ENCODE assay signal across 10 cellular contexts in genomic region chr15:72342385-72342784, GRCh38. TPM values are rescaled to one million over a fixed set of nuclear protein-coding genes. Genes with fewer than 3 reads are reported as not detected.
A peak's percentile ranks its signal among the peaks of the same experiment; 100 is the strongest.
DNase-seq lines count a peak whose midpoint lies in the region; ATAC-seq, FAIRE-seq and TF ChIP-seq lines count a peak whose summit lies in the region.
"Had no signal": no experiment of that assay in that cellular context is flagged by ENCODE, and none has a peak within 500 bp of the region (broad histone marks: within the 10 kb centered on the region; RNA-seq: fewer than 3 reads in every experiment).

No MANE protein-coding gene starts in this region.

- H3K27me3 ChIP-seq in endothelial cell of umbilical vein (ENCODE audit: control insufficient read depth in 2 of 2, insufficient read depth in 2 of 2, low read length in 2 of 2) (no peaks in the 10 kb centered on the region), small intestine (ENCODE audit: control insufficient read depth in 2 of 2, insufficient read depth in 2 of 2, low read length in 2 of 2) (no peaks in the 10 kb centered on the region)

- H2AFZ ChIP-seq in endothelial cell of umbilical vein (ENCODE audit: low read depth, low read length) = no peak overlapping the region

- H4K20me1 ChIP-seq in endothelial cell of umbilical vein (replicated peaks; ENCODE audit: control insufficient read depth, extremely low read depth, insufficient read depth, low read length) = no peaks in the 10 kb centered on the region

- no peaks in the 10 kb centered on the region for H3K79me2 ChIP-seq in endothelial cell of umbilical vein (ENCODE audit: control insufficient read depth, insufficient read depth, low read length)

- intact Hi-C loops in endothelial cell of umbilical vein (cut with micrococcal nuclease) = no loop called here

- H3K4me2 ChIP-seq in endothelial cell of umbilical vein (ENCODE audit: insufficient read depth, low read length) = no peak overlapping the region

- H3K27me3 Mint-ChIP-seq in T-helper 17 cell = no peaks in the 10 kb centered on the region

- dilution Hi-C loops in endothelial cell of umbilical vein (cut with MboI; ENCODE audit: extremely low pct_ligation_motif_present, low sequenced_read_pairs) = no loop called here

- H3K4me3 ChIP-seq in AG04449 (ENCODE audit: low read depth, low read length) (no peak overlapping the region), endothelial cell of umbilical vein (replicated peaks in 1 of 3; ENCODE audit: insufficient read depth in 1 of 3, low read depth in 1 of 3, low read length in 3 of 3) (no peak overlapping the region), small intestine (ENCODE audit: low read depth in 1 of 2, low read length in 2 of 2) (no peak overlapping the region)

- H3K36me3 ChIP-seq in endothelial cell of umbilical vein (ENCODE audit: control insufficient read depth in 2 of 2, extremely low read depth in 1 of 2, insufficient read depth in 2 of 2, low read length in 2 of 2) = peaks cover 2 to 20% of the 10 kb centered on the region in 2 experiments
- peaks cover 10 to 15% of the 10 kb centered on the region in 2 donors for H3K36me3 ChIP-seq in small intestine (ENCODE audit: control insufficient read depth in 2 of 2, insufficient read depth in 2 of 2, low read length in 2 of 2)

- ATAC-seq in T-helper 17 cell = peak; percentile 58
- ATAC-seq in GM18868 (IDR thresholded peaks at IDR 0.05; ENCODE audit: unreplicated experiment) = no peak

- H3K4me3 Mint-ChIP-seq in T-helper 17 cell = no peak overlapping the region

- 68 to 79% (median 71%) methylated on average over 11 of the region's 11 CpGs for WGBS in small intestine, 3 donors

- TF ChIP-seq POLR2A in endothelial cell of umbilical vein (IDR thresholded peaks at IDR 0.05; ENCODE audit: low read depth, low read length) = no peak

- no peak overlapping the region for H3K27ac Mint-ChIP-seq in T-helper 17 cell

- H3K9me3 ChIP-seq in T-helper 17 cell (ENCODE audit: control insufficient read depth, low read length, poor library complexity, severe bottlenecking) (no peaks in the 10 kb centered on the region), endothelial cell of umbilical vein (replicated peaks; ENCODE audit: control insufficient read depth, insufficient read depth, low read length) (no peaks in the 10 kb centered on the region), small intestine (ENCODE audit: control insufficient read depth, low read depth) (no peaks in the 10 kb centered on the region)

- CTCF ChIA-PET in AG04449 (lab: Yijun Ruan, JAX) = no interaction called here
- CTCF ChIA-PET in endothelial cell of umbilical vein (lab: Charles Lee) = no interaction called here

- H3K27ac ChIP-seq in endothelial cell of umbilical vein (ENCODE audit: insufficient read depth, low read depth, low read length) = no peak overlapping the region
- no peak overlapping the region for H3K27ac ChIP-seq in small intestine (ENCODE audit: low read depth in 1 of 2, low read length in 1 of 2)

- peaks cover 14% of the 10 kb centered on the region for H3K36me3 Mint-ChIP-seq in T-helper 17 cell (ENCODE audit: low read depth)

- TF ChIP-seq CTCF in AG04449 (IDR thresholded peaks at IDR 0.05; ENCODE audit: insufficient read depth, low read length, missing control alignments) = peak; percentile 28
- peak; percentile 43; the same call in 1 of the 2 replicates for TF ChIP-seq CTCF in GM12874 (IDR thresholded peaks at IDR 0.05; ENCODE audit: insufficient read depth, low read depth, low read length)
- TF ChIP-seq CTCF in endothelial cell of umbilical vein (IDR thresholded peaks at IDR 0.05; ENCODE audit: extremely low read depth in 1 of 2, insufficient read depth in 1 of 2, low read depth in 1 of 2, low read length in 2 of 2) = peak; percentile 34 to 50

- no peak overlapping the region for H3K9ac ChIP-seq in endothelial cell of umbilical vein (replicated peaks; ENCODE audit: extremely low read depth, insufficient read depth, low read length)

- BruUV-seq in endothelial cell of umbilical vein (replicated peaks; lab: Mats Ljungman, UMichigan) = no TSS peak

- FAIRE-seq in endothelial cell of umbilical vein (lab: Jason Lieb, UNC) = peak; percentile 78
- FAIRE-seq in small intestine (lab: Jason Lieb, UNC) = no peak
- FAIRE-seq: endometrium had no signal

- no peaks in the 10 kb centered on the region for H3K4me1 Mint-ChIP-seq in T-helper 17 cell

- DNase-seq in AG04449 (ENCODE audit: low read depth, low spot score) = no peak
- DNase-seq in T-helper 17 cell = no peak
- DNase-seq in endothelial cell of umbilical vein (ENCODE audit: low read depth, low spot score) = peak; percentile 31
- peak; percentile 32 for DNase-seq in small intestine
- no peak for DNase-seq in foreskin melanocyte
- DNase-seq in H4 (ENCODE audit: low spot score) = no peak

- H3K4me1 ChIP-seq in endothelial cell of umbilical vein (ENCODE audit: control insufficient read depth, extremely low read depth, insufficient read depth, low read length) = peaks cover 7% of the 10 kb centered on the region
- no peaks in the 10 kb centered on the region for H3K4me1 ChIP-seq in small intestine (ENCODE audit: control insufficient read depth in 2 of 2, insufficient read depth in 1 of 2, low read depth in 1 of 2, low read length in 1 of 2)

- no peaks in the 10 kb centered on the region for H3K9me1 ChIP-seq in endothelial cell of umbilical vein (replicated peaks; ENCODE audit: control insufficient read depth, extremely low read depth, insufficient read depth, low read length)

- POLR2A ChIA-PET in AG04449 (lab: Yijun Ruan, JAX) = no interaction called here
- POLR2A ChIA-PET in endothelial cell of umbilical vein (lab: Charles Lee) = no interaction called here

TF ChIP-seq in endothelial cell of umbilical vein, 7 proteins besides CTCF, POLR2A, EP300 and RAD21:
- TF ChIP-seq FOS (IDR thresholded peaks at IDR 0.05; ENCODE audit: borderline replicate concordance, insufficient read depth, low read length) = no peak
- TF ChIP-seq JUN (IDR thresholded peaks at IDR 0.05; ENCODE audit: borderline replicate concordance, insufficient read depth, insufficient read length, low read depth) = no peak
- TF ChIP-seq MYC (IDR thresholded peaks at IDR 0.05; ENCODE audit: low read depth, low read length) = no peak
- TF ChIP-seq GATA2 (IDR thresholded peaks at IDR 0.05; ENCODE audit: insufficient read depth, insufficient read length, low read depth, low read length) = no peak
- no peak for TF ChIP-seq EZH2 (IDR thresholded peaks at IDR 0.05; ENCODE audit: borderline replicate concordance, low read depth, low read length, severe bottlenecking)
- no peak for TF ChIP-seq MAX (IDR thresholded peaks at IDR 0.05; ENCODE audit: insufficient read depth, insufficient read length)
- TF ChIP-seq POLR2AphosphoS5 (IDR thresholded peaks at IDR 0.05; ENCODE audit: insufficient read depth, low read depth, low read length) = no peak
TF ChIP-seq in endothelial cell of umbilical vein: peak in this region for 0.

RNA-seq across cellular contexts. Expression of gene CELF6, which starts 22.4 kb away (rescaled TPM):
- total RNA-seq in T-helper 17 cell (1 to 10 TPM; 1.4 to 1.9 TPM), endothelial cell of umbilical vein (0.30 TPM in 1 of 2 replicates, not detected in the other)
- polyA plus RNA-seq in endothelial cell of umbilical vein (0.17 and 0.22 TPM in 2 replicates), small intestine (1 to 10 TPM in 1 of 3 donors, under 1 TPM in 2; 0.54 to 4.1 (median 0.89) TPM)
- polyA plus RNA-seq in endothelial cell of umbilical vein (2011; cell fraction: cytosol; rRNA removed) = 0.03 TPM in 2 replicates
- polyA plus RNA-seq in endothelial cell of umbilical vein (2011; cell fraction: nucleus; rRNA removed) = 1.8 and 1.9 TPM in 2 replicates
- 0.11 and 0.20 TPM in 2 replicates for polyA plus RNA-seq in endothelial cell of umbilical vein (2012)
- polyA minus RNA-seq in endothelial cell of umbilical vein = 0.08 TPM in 1 of 2 replicates, not detected in the other
- not detected for polyA minus RNA-seq in endothelial cell of umbilical vein (2011; cell fraction: cytosol; rRNA and poly(A)+ RNA removed)
- polyA minus RNA-seq in endothelial cell of umbilical vein (2011; cell fraction: nucleus; rRNA and poly(A)+ RNA removed) = 0.24 and 0.43 TPM in 2 replicates
- not detected in 2 replicates for total RNA-seq in H4 (2014; rRNA removed; shearing (Covaris generic))

RNA-seq across cellular contexts. Expression of gene HEXA, which starts 33.4 kb away (rescaled TPM):
- total RNA-seq in T-helper 17 cell (10 to 100 TPM; 69.9 to 87.1 TPM), endothelial cell of umbilical vein (100 and 108 TPM in 2 replicates)
- polyA plus RNA-seq in endothelial cell of umbilical vein (189 and 212 TPM in 2 replicates), small intestine (100 to 1,000 TPM in 1 of 3 donors, 10 to 100 TPM in 2; 39.7 to 103 (median 63.7) TPM)
- polyA plus RNA-seq in endothelial cell of umbilical vein (2011; cell fraction: cytosol; rRNA removed) = 111 and 133 TPM in 2 replicates
- polyA plus RNA-seq in endothelial cell of umbilical vein (2011; cell fraction: nucleus; rRNA removed) = 281 and 317 TPM in 2 replicates
- 74.3 and 104 TPM in 2 replicates for polyA plus RNA-seq in endothelial cell of umbilical vein (2012)
- 119 and 151 TPM in 2 replicates for polyA minus RNA-seq in endothelial cell of umbilical vein
- 39.1 TPM for polyA minus RNA-seq in endothelial cell of umbilical vein (2011; cell fraction: cytosol; rRNA and poly(A)+ RNA removed)
- 64.9 and 73.4 TPM in 2 replicates for polyA minus RNA-seq in endothelial cell of umbilical vein (2011; cell fraction: nucleus; rRNA and poly(A)+ RNA removed)
- total RNA-seq in H4 (2014; rRNA removed; shearing (Covaris generic)) = 88.2 and 93.0 TPM in 2 replicates

RNA-seq across cellular contexts. Expression of gene TMEM202, which starts 55.7 kb away (rescaled TPM):
- total RNA-seq in T-helper 17 cell (not detected), endothelial cell of umbilical vein (not detected in 2 replicates)
- polyA plus RNA-seq in endothelial cell of umbilical vein (not detected in 2 replicates), small intestine (not detected)
- not detected in 2 replicates for polyA plus RNA-seq in endothelial cell of umbilical vein (2011; cell fraction: cytosol; rRNA removed)
- polyA plus RNA-seq in endothelial cell of umbilical vein (2011; cell fraction: nucleus; rRNA removed) = not detected in 2 replicates
- not detected in 2 replicates for polyA plus RNA-seq in endothelial cell of umbilical vein (2012)
- polyA minus RNA-seq in endothelial cell of umbilical vein = not detected in 2 replicates
- polyA minus RNA-seq in endothelial cell of umbilical vein (2011; cell fraction: cytosol; rRNA and poly(A)+ RNA removed) = not detected
- not detected in 2 replicates for polyA minus RNA-seq in endothelial cell of umbilical vein (2011; cell fraction: nucleus; rRNA and poly(A)+ RNA removed)
- total RNA-seq in H4 (2014; rRNA removed; shearing (Covaris generic)) = not detected in 2 replicates
- total RNA-seq: subcutaneous adipose tissue had no signal

Comparison
In these comparisons a context has a peak if more than half of its experiments do, and no peak if none do; other contexts are left out.
1. DNase-seq: peak in endothelial cell of umbilical vein (single experiment) and small intestine (single experiment); none in AG04449 (single experiment), T-helper 17 cell (0 of 3), foreskin melanocyte (single experiment) and H4 (single experiment).
2. Peak in every context shown above with its lines, with median percentiles within 50 percentile points of each other: CTCF ChIP-seq.